11 cellular contexts compared by ENCODE assay signal in genomic region chr14:91323031-91323430, GRCh38.
DNase-seq lines count a peak whose midpoint lies in the region; ATAC-seq and TF ChIP-seq lines count a peak whose summit lies in the region.
"Had no signal": no experiment of that assay in that cellular context is flagged by ENCODE, and none has a peak within 500 bp of the region (broad histone marks: within the 10 kb centered on the region; RNA-seq: fewer than 3 reads in every experiment).

No MANE protein-coding gene starts in this region.

- H3K9me3 ChIP-seq in right cardiac atrium (ENCODE audit: control insufficient read depth, low read length) (no peaks in the 10 kb centered on the region), upper lobe of right lung (no peaks in the 10 kb centered on the region)
- H3K9me3 ChIP-seq: BE2C, body of pancreas, ovary had no signal

- peaks cover 63% of the 10 kb centered on the region for H3K4me1 Mint-ChIP-seq in activated T-helper 1 cell treated with anti-CD3 and anti-CD28 coated beads, Interleukin-12 subunit alpha, Interleukin-12 subunit beta, Interleukin-2, Interleukin-4 antibody, amounts not matched to agents 30 ng/mL and 10 ng/mL and 1 ng/mL, durations not matched to agents 14 hours and 24 hours and 36 hours (ENCODE audit: low read depth)
- peaks cover 52 to 76% (median 71%) of the 10 kb centered on the region in 3 donors for H3K4me1 Mint-ChIP-seq in naive B cell

- H3K27me3 Mint-ChIP-seq in activated T-helper 1 cell treated with anti-CD3 and anti-CD28 coated beads, Interleukin-12 subunit alpha, Interleukin-12 subunit beta, Interleukin-2, Interleukin-4 antibody, amounts not matched to agents 30 ng/mL and 10 ng/mL and 1 ng/mL, durations not matched to agents 14 hours and 24 hours and 36 hours (ENCODE audit: insufficient read depth): no peaks in the 10 kb centered on the region
- H3K27me3 Mint-ChIP-seq in naive B cell: no peaks in the 10 kb centered on the region

- no peak for TF ChIP-seq CTCF in upper lobe of right lung (IDR thresholded peaks at IDR 0.05)

- peaks cover 52% of the 10 kb centered on the region for H3K36me3 Mint-ChIP-seq in activated T-helper 1 cell treated with anti-CD3 and anti-CD28 coated beads, Interleukin-12 subunit alpha, Interleukin-12 subunit beta, Interleukin-2, Interleukin-4 antibody, amounts not matched to agents 30 ng/mL and 10 ng/mL and 1 ng/mL, durations not matched to agents 14 hours and 24 hours and 36 hours (ENCODE audit: low read depth)
- peaks cover 5 to 10% of the 10 kb centered on the region in 2 donors for H3K36me3 Mint-ChIP-seq in naive B cell

- H3K4me3 Mint-ChIP-seq in activated T-helper 1 cell treated with anti-CD3 and anti-CD28 coated beads, Interleukin-12 subunit alpha, Interleukin-12 subunit beta, Interleukin-2, Interleukin-4 antibody, amounts not matched to agents 30 ng/mL and 10 ng/mL and 1 ng/mL, durations not matched to agents 14 hours and 24 hours and 36 hours: no peak overlapping the region
- H3K4me3 Mint-ChIP-seq in naive B cell: peak overlapping the region in 6 of 8 donors; percentile 83 to 95 (median 90)

- H3K27ac Mint-ChIP-seq in activated T-helper 1 cell treated with anti-CD3 and anti-CD28 coated beads, Interleukin-12 subunit alpha, Interleukin-12 subunit beta, Interleukin-2, Interleukin-4 antibody, amounts not matched to agents 30 ng/mL and 10 ng/mL and 1 ng/mL, durations not matched to agents 14 hours and 24 hours and 36 hours: peak overlapping the region; percentile 99
- H3K27ac Mint-ChIP-seq in naive B cell: peak overlapping the region; percentile 99 to 100 (median 99)

- H3K4me3 ChIP-seq in right cardiac atrium (ENCODE audit: low read length) (no peak overlapping the region), upper lobe of right lung (no peak overlapping the region)
- H3K4me3 ChIP-seq: body of pancreas had no signal

- DNase-seq in right cardiac atrium (no peak), left ventricle myocardium superior (no peak), naive B cell (no peak), upper lobe of right lung (no peak)
- no peak for DNase-seq in activated T-helper 1 cell treated with anti-CD3 and anti-CD28 coated beads, Interleukin-12 subunit alpha, Interleukin-12 subunit beta, Interleukin-2, Interleukin-4 antibody, amounts not matched to agents 30 ng/mL and 10 ng/mL and 1 ng/mL, durations not matched to agents 14 hours and 24 hours and 36 hours (ENCODE audit: low spot score)
- no peak for DNase-seq in stimulated activated CD4-positive, alpha-beta T cell treated with anti-CD3 and anti-CD28 coated beads, Interleukin-12 subunit alpha, Interleukin-12 subunit beta, amount 100 ng/mL, for 4 hours

- H3K4me1 ChIP-seq in right cardiac atrium (ENCODE audit: control insufficient read depth, insufficient read depth, low read length) (peaks cover 10% of the 10 kb centered on the region), upper lobe of right lung (peaks cover 43% of the 10 kb centered on the region)
- H3K4me1 ChIP-seq: body of pancreas had no signal

- 92% methylated on average over 6 of the region's 6 CpGs for WGBS in right cardiac atrium

- no peak for ATAC-seq in right cardiac atrium
- no peak for ATAC-seq in left ventricle myocardium superior
- no peak for ATAC-seq in naive B cell (ENCODE audit: low read depth in 2 of 2)
- ATAC-seq in upper lobe of right lung: no peak
- ATAC-seq in HG03439 (IDR thresholded peaks at IDR 0.05; ENCODE audit: unreplicated experiment): no peak
- ATAC-seq in HG03280 (IDR thresholded peaks at IDR 0.05; ENCODE audit: unreplicated experiment): no peak

- H3K27ac ChIP-seq in right cardiac atrium (ENCODE audit: low read length): peak overlapping the region; percentile 40
- H3K27ac ChIP-seq in upper lobe of right lung: peak overlapping the region; percentile 71

- no peaks in the 10 kb centered on the region for H3K36me3 ChIP-seq in upper lobe of right lung
- H3K36me3 ChIP-seq: BE2C, ovary had no signal

- intact Hi-C loops in right cardiac atrium (cut with DNase I): loop anchor here in 2 of 4 donors (2.0 kb wide), 1 partner anchor 96 kb away; no protein-coding TSS in a partner anchor
- intact Hi-C loops in left ventricle myocardium superior (cut with micrococcal nuclease): loop anchor here (10.0 kb wide), 1 partner anchor 92 kb away; the partner anchor contains the start of gene CCDC88C
- intact Hi-C loops in activated T-helper 1 cell treated with anti-CD3 and anti-CD28 coated beads, Interleukin-12 subunit alpha, Interleukin-12 subunit beta, Interleukin-2, Interleukin-4 antibody, amounts not matched to agents 30 ng/mL and 10 ng/mL and 1 ng/mL, durations not matched to agents 14 hours and 24 hours and 36 hours (cut with micrococcal nuclease): loop anchor here (1.0 to 10.0 kb wide), 9 partner anchors 21 to 782 kb away; partner anchors contain the start of genes ATXN3, PPP4R3A and RPS6KA5
- intact Hi-C loops in upper lobe of right lung (cut with DNase I): loop anchor here (5.0 kb wide), 1 partner anchor 94 kb away; the partner anchor contains the start of gene CCDC88C

- no peaks in the 10 kb centered on the region for H3K9me3 Mint-ChIP-seq in activated T-helper 1 cell treated with anti-CD3 and anti-CD28 coated beads, Interleukin-12 subunit alpha, Interleukin-12 subunit beta, Interleukin-2, Interleukin-4 antibody, amounts not matched to agents 30 ng/mL and 10 ng/mL and 1 ng/mL, durations not matched to agents 14 hours and 24 hours and 36 hours
- H3K9me3 Mint-ChIP-seq in naive B cell: no peaks in the 10 kb centered on the region

- H3K27me3 ChIP-seq in right cardiac atrium (ENCODE audit: control insufficient read depth, insufficient read depth) (no peaks in the 10 kb centered on the region), upper lobe of right lung (no peaks in the 10 kb centered on the region)
- H3K27me3 ChIP-seq: BE2C, body of pancreas, ovary had no signal
